In genomic region chr15:96335429-96335807, GRCh38 we compare ENCODE assay signal across 10 cellular contexts. TPM values are rescaled to one million over a fixed set of nuclear protein-coding genes. Genes with fewer than 3 reads are reported as not detected.
A peak's percentile ranks its signal among the peaks of the same experiment; 100 is the strongest.
DNase-seq lines count a peak whose midpoint lies in the region; ATAC-seq and TF ChIP-seq lines count a peak whose summit lies in the region.
"Had no signal": no experiment of that assay in that cellular context is flagged by ENCODE, and none has a peak within 500 bp of the region (broad histone marks: within the 10 kb centered on the region; RNA-seq: fewer than 3 reads in every experiment).

No MANE protein-coding gene starts in this region.

- H3K27me3 ChIP-seq in layer of hippocampus (ENCODE audit: control insufficient read depth, insufficient read depth, low read length) (peaks cover 16% of the 10 kb centered on the region), stomach smooth muscle (ENCODE audit: control insufficient read depth in 1 of 2, insufficient read depth in 2 of 2, low read length in 2 of 2) (no peaks in the 10 kb centered on the region)

- peaks cover 50% of the 10 kb centered on the region for H3K27me3 Mint-ChIP-seq in brain
- peaks cover 40 to 85% (median 70%) of the 10 kb centered on the region in 5 donors for H3K27me3 Mint-ChIP-seq in naive thymus-derived CD8-positive, alpha-beta T cell

- peak overlapping the region; percentile 87 to 100 (median 98) for H3K27ac Mint-ChIP-seq in brain
- H3K27ac Mint-ChIP-seq in naive thymus-derived CD8-positive, alpha-beta T cell, result no peak overlapping the region
- H3K27ac Mint-ChIP-seq: activated T-helper 2 cell treated with anti-CD3 and anti-CD28 coated beads, Interferon-gamma antibody, Interleukin-2, Interleukin-4, amounts not matched to agents 10 μg/mL and 5 μg/mL and 100 μg/mL, durations not matched to agents 14 hours and 24 hours and 36 hours; T-helper 1 cell treated with Interleukin-12 subunit alpha and Interleukin-12 subunit beta and Interleukin-4 antibody, amounts not matched to agents 30 μg/mL and 1 μg/mL, for 36 hours had no signal

- DNase-seq in HFF-Myc (ENCODE audit: extremely low read depth, low read depth), result no peak
- DNase-seq in stimulated activated CD8-positive, alpha-beta memory T cell treated with anti-CD3 and anti-CD28 coated beads, Interleukin-4, amount 100 ng/mL, for 48 hours, result no peak
- no peak for DNase-seq in naive thymus-derived CD8-positive, alpha-beta T cell
- no peak for DNase-seq in NCI-H774 (lab: John Stamatoyannopoulos, UW)

- no peak for ATAC-seq in HG03442 (IDR thresholded peaks at IDR 0.05; ENCODE audit: unreplicated experiment)
- ATAC-seq in naive thymus-derived CD8-positive, alpha-beta T cell, result no peak

- peak overlapping the region; percentile 95 for H3K4me3 ChIP-seq in HFF-Myc (replicated peaks; ENCODE audit: low read depth, low read length)
- peak overlapping the region; percentile 94 to 100 for H3K4me3 ChIP-seq in stomach smooth muscle (ENCODE audit: low read length in 2 of 2)

- POLR2A ChIA-PET in naive thymus-derived CD8-positive, alpha-beta T cell (lab: Charles Lee), result no interaction called here

- peaks cover 45% of the 10 kb centered on the region for H3K4me1 Mint-ChIP-seq in brain
- peaks cover 8 to 24% (median 17%) of the 10 kb centered on the region in 4 donors for H3K4me1 Mint-ChIP-seq in naive thymus-derived CD8-positive, alpha-beta T cell

- H3K36me3 ChIP-seq in stomach smooth muscle (ENCODE audit: control insufficient read depth in 2 of 2, insufficient read depth in 2 of 2, low read length in 2 of 2), result peaks cover 31 to 48% of the 10 kb centered on the region in 2 donors

- peaks cover 8% of the 10 kb centered on the region for H3K4me1 ChIP-seq in stomach smooth muscle (ENCODE audit: control insufficient read depth, insufficient read depth, low read length)

- TF ChIP-seq CTCF in HFF-Myc (IDR thresholded peaks at IDR 0.05; ENCODE audit: low read depth, low read length, missing control alignments) (no peak), brain (conservative IDR thresholded peaks at IDR 0.05) (no peak)

- H3K27ac ChIP-seq in layer of hippocampus (ENCODE audit: low read depth, low read length) (peak overlapping the region; percentile 84), stomach smooth muscle (ENCODE audit: low read length) (peak overlapping the region; percentile 93)

- H3K9ac ChIP-seq in stomach smooth muscle (ENCODE audit: low read length in 2 of 2), result peak overlapping the region; percentile 90 to 92

- H3K36me3 Mint-ChIP-seq in brain, result peaks cover 83% of the 10 kb centered on the region
- H3K36me3 Mint-ChIP-seq in naive thymus-derived CD8-positive, alpha-beta T cell, result peaks cover 7 to 22% (median 16%) of the 10 kb centered on the region in 3 donors

- peaks cover 0 to 12% (median 0%) of the 10 kb centered on the region in 5 experiments for H3K9me3 Mint-ChIP-seq in brain
- peaks cover 4 to 45% (median 21%) of the 10 kb centered on the region in 9 donors for H3K9me3 Mint-ChIP-seq in naive thymus-derived CD8-positive, alpha-beta T cell
- H3K9me3 Mint-ChIP-seq: activated T-helper 2 cell treated with anti-CD3 and anti-CD28 coated beads, Interferon-gamma antibody, Interleukin-2, Interleukin-4, amounts not matched to agents 10 μg/mL and 5 μg/mL and 100 μg/mL, durations not matched to agents 14 hours and 24 hours and 36 hours had no signal

- H3K4me3 Mint-ChIP-seq in brain, result peak overlapping the region; percentile 90 to 97 (median 94)
- no peak overlapping the region for H3K4me3 Mint-ChIP-seq in naive thymus-derived CD8-positive, alpha-beta T cell
- H3K4me3 Mint-ChIP-seq: T-helper 1 cell treated with Interleukin-12 subunit alpha and Interleukin-12 subunit beta and Interleukin-4 antibody, amounts not matched to agents 30 μg/mL and 1 μg/mL, for 36 hours had no signal

- H3K9me3 ChIP-seq in stomach smooth muscle (ENCODE audit: control insufficient read depth in 2 of 2, low read length in 2 of 2), result no peaks in the 10 kb centered on the region

RNA-seq across cellular contexts. Expression of gene NR2F2, which starts 4.9 kb away (rescaled TPM):
- 60.4 TPM for polyA plus RNA-seq in brain (ENCODE audit: insufficient read depth, low read depth, low replicate concordance)
- total RNA-seq in naive thymus-derived CD8-positive, alpha-beta T cell, result not detected
- not detected for polyA plus RNA-seq in naive thymus-derived CD8-positive, alpha-beta T cell
- total RNA-seq: activated T-helper 2 cell treated with anti-CD3 and anti-CD28 coated beads, Interferon-gamma antibody, Interleukin-2, Interleukin-4, amounts not matched to agents 10 μg/mL and 5 μg/mL and 100 μg/mL, durations not matched to agents 14 hours and 24 hours and 36 hours had no signal

Comparison
In these comparisons a context has a peak if more than half of its experiments do, and no peak if none do; other contexts are left out.
1. H3K27ac Mint-ChIP-seq: peak in brain (5 of 5); none in naive thymus-derived CD8-positive, alpha-beta T cell (0 of 10).
2. H3K4me3 Mint-ChIP-seq: peak in brain (5 of 5); none in naive thymus-derived CD8-positive, alpha-beta T cell (0 of 10).
3. RNA of gene NR2F2, which starts 4.9 kb away (polyA plus RNA-seq): 60.4 TPM in brain (single experiment); not detected in naive thymus-derived CD8-positive, alpha-beta T cell; every median in the first group is over 10 times any median in the second.